19 cellular contexts compared by ENCODE assay signal in genomic region chr1:191696371-191696770, GRCh38.
"Had no signal": no experiment of that assay in that cellular context is flagged by ENCODE, and none has a peak within 500 bp of the region (broad histone marks: within the 10 kb centered on the region; RNA-seq: fewer than 3 reads in every experiment).

No MANE protein-coding gene starts in this region.

- FAIRE-seq: bronchial epithelial cell had no signal

- DNase-seq: activated B cell treated with CpG ODN at 0.5 μM for 24 hours; activated CD4-positive, alpha-beta T cell treated with anti-CD3 and anti-CD28 coated beads for 1 hour; activated CD4-positive, alpha-beta T cell treated with anti-CD3 and anti-CD28 coated beads, Interleukin-2, amount 10 ng/mL, durations not matched to agents 24 days and 14 days; activated CD4-positive, alpha-beta T cell treated with anti-CD3 and anti-CD28 coated beads, Interleukin-2, amount 50 U/mL, for 48 hours; activated CD8-positive, alpha-beta memory T cell treated with anti-CD3 and anti-CD28 coated beads, Interleukin-2, amount 10 ng/mL, durations not matched to agents 7 days and 5 days; activated effector memory CD4-positive, alpha-beta T cell treated with Interleukin-2 at 50 U/mL for 16 hours; activated naive CD4-positive, alpha-beta T cell; activated T-cell treated with anti-CD3 and anti-CD28 coated beads, Interleukin-2, amount 50 U/mL, for 24 hours; aorta; central memory CD4-positive, alpha-beta T cell; Karpas-422; NCI-H1048; NCI-H1417 treated with DMSO at 0.1 percent for 48 hours; NCI-H1694; NCI-H2029 treated with DMSO at 0.1 percent for 48 hours; NCI-H510A treated with DMSO at 0.1 percent for 48 hours; PC-3; SHP77 treated with DMSO at 0.1 percent for 48 hours had no signal

- ATAC-seq: activated CD8-positive, alpha-beta memory T cell treated with anti-CD3 and anti-CD28 coated beads, Interleukin-2, amount 10 ng/mL, durations not matched to agents 7 days and 5 days; PC-3 had no signal
